Comparison of ENCODE assay signal across 9 cellular contexts in genomic region chr1:202501281-202501680, GRCh38.
DNase-seq lines count a peak whose midpoint lies in the region; ATAC-seq, FAIRE-seq and TF ChIP-seq lines count a peak whose summit lies in the region.
"Had no signal": no experiment of that assay in that cellular context is flagged by ENCODE, and none has a peak within 500 bp of the region (broad histone marks: within the 10 kb centered on the region; RNA-seq: fewer than 3 reads in every experiment).

No MANE protein-coding gene starts in this region.

- H3K9me3 ChIP-seq in Peyer's patch, result no peaks in the 10 kb centered on the region
- H3K9me3 ChIP-seq in small intestine (ENCODE audit: control insufficient read depth, low read depth), result no peaks in the 10 kb centered on the region

- no peak overlapping the region for H3K4me3 Mint-ChIP-seq in stimulated activated effector memory CD8-positive, alpha-beta T cell treated with anti-CD3 and anti-CD28 coated beads, Interleukin-12 subunit alpha, Interleukin-12 subunit beta, amount 100 ng/mL, for 72 hours

- no peaks in the 10 kb centered on the region for H3K4me1 ChIP-seq in Peyer's patch
- H3K4me1 ChIP-seq in small intestine (ENCODE audit: control insufficient read depth in 2 of 2, insufficient read depth in 1 of 2, low read depth in 1 of 2, low read length in 1 of 2), result no peaks in the 10 kb centered on the region

- WGBS in small intestine, 3 donors, result 52 to 59% (median 56%) methylated on average over 2 of the region's 2 CpGs

- H3K9me3 Mint-ChIP-seq in stimulated activated effector memory CD8-positive, alpha-beta T cell treated with anti-CD3 and anti-CD28 coated beads, Interleukin-12 subunit alpha, Interleukin-12 subunit beta, amount 100 ng/mL, for 72 hours, result no peaks in the 10 kb centered on the region

- no peak for ATAC-seq in GM21737 (IDR thresholded peaks at IDR 0.05; ENCODE audit: unreplicated experiment)
- no peak for ATAC-seq in stimulated activated effector memory CD8-positive, alpha-beta T cell treated with anti-CD3 and anti-CD28 coated beads, Interleukin-12 subunit alpha, Interleukin-12 subunit beta, amount 100 ng/mL, for 72 hours

- H3K4me3 ChIP-seq in Peyer's patch, result no peak overlapping the region
- no peak overlapping the region for H3K4me3 ChIP-seq in small intestine (ENCODE audit: low read depth in 1 of 2, low read length in 2 of 2)

- DNase-seq in AG09319 (ENCODE audit: extremely low read depth, low read depth) (peak; percentile 14), GM20000 (ENCODE audit: low spot score) (peak; percentile 7), Peyer's patch (no peak), fibroblast of the conjunctiva (ENCODE audit: low read depth) (peak; percentile 40), small intestine (peak; percentile 29), cortex of kidney (lab: John Stamatoyannopoulos, UW) (no peak)
- DNase-seq in stimulated activated effector memory CD8-positive, alpha-beta T cell treated with anti-CD3 and anti-CD28 coated beads, Interleukin-12 subunit alpha, Interleukin-12 subunit beta, amount 100 ng/mL, for 72 hours (ENCODE audit: low spot score in 2 of 2), result no peak

- peaks cover 14% of the 10 kb centered on the region for H3K36me3 Mint-ChIP-seq in stimulated activated effector memory CD8-positive, alpha-beta T cell treated with anti-CD3 and anti-CD28 coated beads, Interleukin-12 subunit alpha, Interleukin-12 subunit beta, amount 100 ng/mL, for 72 hours

- FAIRE-seq in small intestine (lab: Jason Lieb, UNC), result no peak

- no peak overlapping the region for H3K27ac Mint-ChIP-seq in stimulated activated effector memory CD8-positive, alpha-beta T cell treated with anti-CD3 and anti-CD28 coated beads, Interleukin-12 subunit alpha, Interleukin-12 subunit beta, amount 100 ng/mL, for 72 hours

- no peak overlapping the region for H3K27ac ChIP-seq in Peyer's patch
- H3K27ac ChIP-seq in small intestine (ENCODE audit: low read depth in 1 of 2, low read length in 1 of 2), result no peak overlapping the region
- H3K27ac ChIP-seq: epithelial cell of prostate had no signal

- no peaks in the 10 kb centered on the region for H3K27me3 ChIP-seq in Peyer's patch
- no peaks in the 10 kb centered on the region for H3K27me3 ChIP-seq in small intestine (ENCODE audit: control insufficient read depth in 2 of 2, insufficient read depth in 2 of 2, low read length in 2 of 2)

- peaks cover 0 to 7% (median 3%) of the 10 kb centered on the region in 3 donors for H3K36me3 ChIP-seq in Peyer's patch
- H3K36me3 ChIP-seq in small intestine (ENCODE audit: control insufficient read depth in 2 of 2, insufficient read depth in 2 of 2, low read length in 2 of 2), result peaks cover 2% of the 10 kb centered on the region in 2 donors

- no peaks in the 10 kb centered on the region for H3K4me1 Mint-ChIP-seq in stimulated activated effector memory CD8-positive, alpha-beta T cell treated with anti-CD3 and anti-CD28 coated beads, Interleukin-12 subunit alpha, Interleukin-12 subunit beta, amount 100 ng/mL, for 72 hours

- peak; percentile 43 for TF ChIP-seq CTCF in AG09319 (IDR thresholded peaks at IDR 0.05; ENCODE audit: low read depth, low read length)
- no peak for TF ChIP-seq CTCF in GM20000 (IDR thresholded peaks at IDR 0.05; ENCODE audit: extremely low read depth, missing control alignments)
- peak in 4 of 6 experiments; percentile 29 to 71 (median 70) for TF ChIP-seq CTCF in Peyer's patch (IDR thresholded peaks at IDR 0.05)

- TF ChIP-seq POLR2A in Peyer's patch (IDR thresholded peaks at IDR 0.05), result no peak

Comparison
In these comparisons a context has a peak if more than half of its experiments do, and no peak if none do; other contexts are left out.
1. DNase-seq: peak in AG09319 (single experiment), GM20000 (single experiment), fibroblast of the conjunctiva (single experiment) and small intestine (single experiment); none in Peyer's patch (0 of 3), stimulated activated effector memory CD8-positive, alpha-beta T cell treated with anti-CD3 and anti-CD28 coated beads, Interleukin-12 subunit alpha, Interleukin-12 subunit beta, amount 100 ng/mL, for 72 hours (0 of 2) and cortex of kidney (single experiment).